In the genomic region with DNA sequence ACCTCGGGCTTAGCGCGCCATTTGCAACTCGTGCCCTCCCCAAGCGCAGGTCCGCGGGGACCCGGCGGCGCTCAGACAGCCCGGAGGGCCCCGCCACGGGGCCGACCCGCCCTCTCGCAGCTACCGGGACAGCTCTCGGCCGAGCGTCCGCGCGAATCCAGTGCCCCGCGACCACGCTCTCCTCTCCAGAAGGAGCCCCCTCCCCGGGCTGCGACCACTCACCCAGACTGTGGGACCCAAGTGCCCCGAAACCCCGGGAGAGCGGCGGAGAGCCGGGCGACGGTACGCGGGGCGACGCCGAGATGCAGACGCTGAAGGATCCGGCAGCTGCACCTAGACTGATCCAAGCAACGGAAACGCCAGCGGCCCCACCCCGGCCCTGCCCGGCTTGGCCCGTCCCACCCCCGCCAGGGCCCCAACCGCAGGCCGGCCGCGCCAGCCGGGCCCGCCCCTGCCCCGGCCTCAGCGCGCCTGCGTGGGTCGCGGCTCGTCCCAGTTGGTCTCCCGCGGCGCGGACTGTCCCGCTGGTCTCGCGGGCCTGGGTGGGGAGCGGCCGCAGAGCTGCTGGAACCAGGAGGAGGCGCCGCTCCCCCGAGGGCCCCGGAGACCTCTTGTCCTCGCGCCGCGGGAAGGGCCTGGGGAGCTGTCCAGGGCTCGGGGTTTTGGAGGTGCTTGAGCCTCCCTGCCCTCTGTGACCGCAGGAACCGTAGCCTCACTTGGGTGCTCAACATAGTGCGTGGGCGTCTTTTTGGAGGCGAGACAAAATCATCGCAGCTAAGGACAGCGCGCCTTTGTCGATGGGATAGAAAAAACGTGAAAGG, we compare ENCODE assay signal across 1 cellular context.
TF ChIP-seq lines count a peak whose summit lies in the region.

Gene ANXA5, minus strand, starts transcription at position 340 of the 821 bp plus-strand sequence. CDS start 391 bp downstream, outside the sequence.

TF ChIP-seq in H1, 55 proteins besides CTCF, POLR2A, EP300 and RAD21:
- peak; percentile 45 for TF ChIP-seq KDM4A (IDR thresholded peaks at IDR 0.05; ENCODE audit: low read depth, low read length, severe bottlenecking)
- no peak; the same call in 1 of the 2 replicates for TF ChIP-seq CREB1 (IDR thresholded peaks at IDR 0.05)
- peak in 1 of 2 experiments; percentile 76; a peak in 2 of 4 replicates for TF ChIP-seq SIN3A (conservative IDR thresholded peaks at IDR 0.05 in 1 of 2, IDR thresholded peaks at IDR 0.05 in 1 of 2; ENCODE audit: low read depth in 1 of 2, low read length in 2 of 2)
- TF ChIP-seq GABPA (IDR thresholded peaks at IDR 0.05; ENCODE audit: borderline replicate concordance, insufficient read depth, low read length) = no peak
- peak; percentile 90 to 94; a peak in 2 of 4 replicates for TF ChIP-seq HDAC2 (IDR thresholded peaks at IDR 0.05; ENCODE audit: borderline replicate concordance in 1 of 2, low read depth in 2 of 2, low read length in 2 of 2)
- no peak for TF ChIP-seq KDM1A (IDR thresholded peaks at IDR 0.05; ENCODE audit: borderline replicate concordance, low read length)
- TF ChIP-seq CEBPB (IDR thresholded peaks at IDR 0.05; ENCODE audit: low read depth, low read length) = no peak
- TF ChIP-seq JUND (IDR thresholded peaks at IDR 0.05; ENCODE audit: low read length) = no peak
- TF ChIP-seq TAF7 (optimal IDR thresholded peaks at IDR 0.05; ENCODE audit: borderline replicate concordance, low read depth, low read length) = peak; percentile 54
- TF ChIP-seq BRCA1 (IDR thresholded peaks at IDR 0.05; ENCODE audit: low read depth, low read length) = no peak
- peak; percentile 90 for TF ChIP-seq TAF1 (IDR thresholded peaks at IDR 0.05; ENCODE audit: low read depth, low read length)
- peak; percentile 80 for TF ChIP-seq EGR1 (IDR thresholded peaks at IDR 0.05; ENCODE audit: borderline replicate concordance, low read depth, low read length)
- no peak for TF ChIP-seq JUN (IDR thresholded peaks at IDR 0.05; ENCODE audit: low read depth, low read length)
- TF ChIP-seq TEAD4 (IDR thresholded peaks at IDR 0.05; ENCODE audit: low read depth, low read length) = no peak
- no peak for TF ChIP-seq ZNF274 (IDR thresholded peaks at IDR 0.05; ENCODE audit: borderline replicate concordance, extremely low read depth, low read length)
- no peak for TF ChIP-seq GTF2F1 (IDR thresholded peaks at IDR 0.05; ENCODE audit: borderline replicate concordance, low read depth, low read length)
- no peak; the same call in 1 of the 2 replicates for TF ChIP-seq E2F6 (IDR thresholded peaks at IDR 0.05)
- TF ChIP-seq TBP (IDR thresholded peaks at IDR 0.05; ENCODE audit: low read depth, low read length) = peak; percentile 72
- TF ChIP-seq BACH1 (IDR thresholded peaks at IDR 0.05; ENCODE audit: low read length) = peak; percentile 82
- TF ChIP-seq, protein P1, sequence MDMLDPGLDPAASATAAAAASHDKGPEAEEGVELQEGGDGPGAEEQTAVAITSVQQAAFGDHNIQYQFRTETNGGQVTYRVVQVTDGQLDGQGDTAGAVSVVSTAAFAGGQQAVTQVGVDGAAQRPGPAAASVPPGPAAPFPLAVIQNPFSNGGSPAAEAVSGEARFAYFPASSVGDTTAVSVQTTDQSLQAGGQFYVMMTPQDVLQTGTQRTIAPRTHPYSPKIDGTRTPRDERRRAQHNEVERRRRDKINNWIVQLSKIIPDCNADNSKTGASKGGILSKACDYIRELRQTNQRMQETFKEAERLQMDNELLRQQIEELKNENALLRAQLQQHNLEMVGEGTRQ (IDR thresholded peaks at IDR 0.05; ENCODE audit: low read length) = no peak
- TF ChIP-seq NANOG (IDR thresholded peaks at IDR 0.05; ENCODE audit: insufficient read depth, low read depth, low read length, poor library complexity, severe bottlenecking) = no peak
- TF ChIP-seq CBX8 (IDR thresholded peaks at IDR 0.05; ENCODE audit: borderline replicate concordance, low read depth, low read length) = no peak
- peak; percentile 72 for TF ChIP-seq ASH2L (IDR thresholded peaks at IDR 0.05; ENCODE audit: low read length)
- no peak for TF ChIP-seq SRF (IDR thresholded peaks at IDR 0.05; ENCODE audit: low read depth, low read length)
- TF ChIP-seq SIX5 (IDR thresholded peaks at IDR 0.05; ENCODE audit: low read depth, low read length) = no peak
- peak; percentile 65 for TF ChIP-seq POLR2AphosphoS5 (IDR thresholded peaks at IDR 0.05; ENCODE audit: low read depth, low read length)
- peak; percentile 10; the same call in 1 of the 2 replicates for TF ChIP-seq MAX (IDR thresholded peaks at IDR 0.05)
- TF ChIP-seq RBBP5 (IDR thresholded peaks at IDR 0.05; ENCODE audit: borderline replicate concordance, low read depth, low read length) = no peak; the same call in none of the 2 replicates
- no peak for TF ChIP-seq EZH2 (IDR thresholded peaks at IDR 0.05; ENCODE audit: low read depth, low read length, severe bottlenecking)
- no peak for TF ChIP-seq FOSL1 (IDR thresholded peaks at IDR 0.05; ENCODE audit: insufficient read depth, low read depth, low read length)
- TF ChIP-seq PHF8 (conservative IDR thresholded peaks at IDR 0.05; ENCODE audit: low read depth, low read length) = peak; percentile 53; the same call in 1 of the 2 replicates
- 0 out of 2 replicates have a peak, but pooled peaks have one; percentile 17 for TF ChIP-seq NRF1 (IDR thresholded peaks at IDR 0.05; ENCODE audit: low read depth, low read length)
- TF ChIP-seq ATF2 (IDR thresholded peaks at IDR 0.05; ENCODE audit: low read length) = no peak
- no peak for TF ChIP-seq SIRT6 (IDR thresholded peaks at IDR 0.05; ENCODE audit: low read length)
- TF ChIP-seq BCL11A (IDR thresholded peaks at IDR 0.05; ENCODE audit: low read depth in 2 of 2, low read length in 2 of 2) = no peak
- TF ChIP-seq POU5F1 (IDR thresholded peaks at IDR 0.05; ENCODE audit: low read depth, low read length) = no peak
- no peak for TF ChIP-seq CTBP2 (IDR thresholded peaks at IDR 0.05; ENCODE audit: borderline replicate concordance, insufficient read depth, insufficient read length, low read length)
- no peak for TF ChIP-seq RXRA (IDR thresholded peaks at IDR 0.05; ENCODE audit: insufficient read depth, low read depth, low read length)
